In the genomic region with DNA sequence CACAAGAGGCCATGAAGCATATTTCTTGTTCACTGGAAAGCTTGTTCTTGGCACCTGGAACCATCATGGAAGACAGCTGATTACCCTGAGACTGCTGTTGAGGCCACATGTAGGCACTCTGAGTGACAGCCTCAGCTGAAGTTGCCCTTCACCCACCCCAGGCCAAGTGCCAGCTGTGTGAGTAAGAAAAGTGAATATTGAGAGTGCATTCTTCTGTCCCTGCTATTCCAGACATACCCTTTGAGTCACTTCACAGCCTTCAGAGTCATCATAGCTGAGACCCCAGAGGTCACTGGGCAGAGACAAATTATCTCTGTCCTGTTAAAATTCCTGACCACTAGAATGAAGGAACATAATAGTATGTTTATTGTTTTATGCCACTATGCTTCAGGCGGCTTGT, we compare ENCODE assay signal across 1 cellular context.
TF ChIP-seq lines count a peak whose summit lies in the region.

No MANE protein-coding gene starts in this region.

TF ChIP-seq in GM23338, 12 proteins besides CTCF, POLR2A, EP300 and RAD21 (continued from another document):
- TF ChIP-seq, protein P1, sequence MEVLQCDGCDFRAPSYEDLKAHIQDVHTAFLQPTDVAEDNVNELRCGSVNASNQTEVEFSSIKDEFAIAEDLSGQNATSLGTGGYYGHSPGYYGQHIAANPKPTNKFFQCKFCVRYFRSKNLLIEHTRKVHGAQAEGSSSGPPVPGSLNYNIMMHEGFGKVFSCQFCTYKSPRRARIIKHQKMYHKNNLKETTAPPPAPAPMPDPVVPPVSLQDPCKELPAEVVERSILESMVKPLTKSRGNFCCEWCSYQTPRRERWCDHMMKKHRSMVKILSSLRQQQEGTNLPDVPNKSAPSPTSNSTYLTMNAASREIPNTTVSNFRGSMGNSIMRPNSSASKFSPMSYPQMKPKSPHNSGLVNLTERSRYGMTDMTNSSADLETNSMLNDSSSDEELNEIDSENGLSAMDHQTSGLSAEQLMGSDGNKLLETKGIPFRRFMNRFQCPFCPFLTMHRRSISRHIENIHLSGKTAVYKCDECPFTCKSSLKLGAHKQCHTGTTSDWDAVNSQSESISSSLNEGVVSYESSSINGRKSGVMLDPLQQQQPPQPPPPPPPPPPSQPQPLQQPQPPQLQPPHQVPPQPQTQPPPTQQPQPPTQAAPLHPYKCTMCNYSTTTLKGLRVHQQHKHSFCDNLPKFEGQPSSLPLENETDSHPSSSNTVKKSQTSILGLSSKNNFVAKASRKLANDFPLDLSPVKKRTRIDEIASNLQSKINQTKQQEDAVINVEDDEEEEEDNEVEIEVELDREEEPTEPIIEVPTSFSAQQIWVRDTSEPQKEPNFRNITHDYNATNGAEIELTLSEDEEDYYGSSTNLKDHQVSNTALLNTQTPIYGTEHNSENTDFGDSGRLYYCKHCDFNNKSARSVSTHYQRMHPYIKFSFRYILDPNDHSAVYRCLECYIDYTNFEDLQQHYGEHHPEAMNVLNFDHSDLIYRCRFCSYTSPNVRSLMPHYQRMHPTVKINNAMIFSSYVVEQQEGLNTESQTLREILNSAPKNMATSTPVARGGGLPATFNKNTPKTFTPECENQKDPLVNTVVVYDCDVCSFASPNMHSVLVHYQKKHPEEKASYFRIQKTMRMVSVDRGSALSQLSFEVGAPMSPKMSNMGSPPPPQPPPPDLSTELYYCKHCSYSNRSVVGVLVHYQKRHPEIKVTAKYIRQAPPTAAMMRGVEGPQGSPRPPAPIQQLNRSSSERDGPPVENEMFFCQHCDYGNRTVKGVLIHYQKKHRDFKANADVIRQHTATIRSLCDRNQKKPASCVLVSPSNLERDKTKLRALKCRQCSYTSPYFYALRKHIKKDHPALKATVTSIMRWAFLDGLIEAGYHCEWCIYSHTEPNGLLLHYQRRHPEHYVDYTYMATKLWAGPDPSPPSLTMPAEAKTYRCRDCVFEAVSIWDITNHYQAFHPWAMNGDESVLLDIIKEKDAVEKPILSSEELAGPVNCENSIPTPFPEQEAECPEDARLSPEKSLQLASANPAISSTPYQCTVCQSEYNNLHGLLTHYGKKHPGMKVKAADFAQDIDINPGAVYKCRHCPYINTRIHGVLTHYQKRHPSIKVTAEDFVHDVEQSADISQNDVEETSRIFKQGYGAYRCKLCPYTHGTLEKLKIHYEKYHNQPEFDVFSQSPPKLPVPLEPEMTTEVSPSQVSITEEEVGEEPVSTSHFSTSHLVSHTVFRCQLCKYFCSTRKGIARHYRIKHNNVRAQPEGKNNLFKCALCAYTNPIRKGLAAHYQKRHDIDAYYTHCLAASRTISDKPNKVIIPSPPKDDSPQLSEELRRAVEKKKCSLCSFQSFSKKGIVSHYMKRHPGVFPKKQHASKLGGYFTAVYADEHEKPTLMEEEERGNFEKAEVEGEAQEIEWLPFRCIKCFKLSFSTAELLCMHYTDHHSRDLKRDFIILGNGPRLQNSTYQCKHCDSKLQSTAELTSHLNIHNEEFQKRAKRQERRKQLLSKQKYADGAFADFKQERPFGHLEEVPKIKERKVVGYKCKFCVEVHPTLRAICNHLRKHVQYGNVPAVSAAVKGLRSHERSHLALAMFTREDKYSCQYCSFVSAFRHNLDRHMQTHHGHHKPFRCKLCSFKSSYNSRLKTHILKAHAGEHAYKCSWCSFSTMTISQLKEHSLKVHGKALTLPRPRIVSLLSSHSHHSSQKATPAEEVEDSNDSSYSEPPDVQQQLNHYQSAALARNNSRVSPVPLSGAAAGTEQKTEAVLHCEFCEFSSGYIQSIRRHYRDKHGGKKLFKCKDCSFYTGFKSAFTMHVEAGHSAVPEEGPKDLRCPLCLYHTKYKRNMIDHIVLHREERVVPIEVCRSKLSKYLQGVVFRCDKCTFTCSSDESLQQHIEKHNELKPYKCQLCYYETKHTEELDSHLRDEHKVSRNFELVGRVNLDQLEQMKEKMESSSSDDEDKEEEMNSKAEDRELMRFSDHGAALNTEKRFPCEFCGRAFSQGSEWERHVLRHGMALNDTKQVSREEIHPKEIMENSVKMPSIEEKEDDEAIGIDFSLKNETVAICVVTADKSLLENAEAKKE (CRISPR knock-in tag; IDR thresholded peaks at IDR 0.05): no peak
- no peak for TF ChIP-seq JUNB (IDR thresholded peaks at IDR 0.05; ENCODE audit: unreplicated experiment)
- TF ChIP-seq, protein P2, sequence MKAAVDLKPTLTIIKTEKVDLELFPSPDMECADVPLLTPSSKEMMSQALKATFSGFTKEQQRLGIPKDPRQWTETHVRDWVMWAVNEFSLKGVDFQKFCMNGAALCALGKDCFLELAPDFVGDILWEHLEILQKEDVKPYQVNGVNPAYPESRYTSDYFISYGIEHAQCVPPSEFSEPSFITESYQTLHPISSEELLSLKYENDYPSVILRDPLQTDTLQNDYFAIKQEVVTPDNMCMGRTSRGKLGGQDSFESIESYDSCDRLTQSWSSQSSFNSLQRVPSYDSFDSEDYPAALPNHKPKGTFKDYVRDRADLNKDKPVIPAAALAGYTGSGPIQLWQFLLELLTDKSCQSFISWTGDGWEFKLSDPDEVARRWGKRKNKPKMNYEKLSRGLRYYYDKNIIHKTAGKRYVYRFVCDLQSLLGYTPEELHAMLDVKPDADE (IDR thresholded peaks at IDR 0.05): no peak
